ENCODE assay signal across 8 cellular contexts in the genomic region with DNA sequence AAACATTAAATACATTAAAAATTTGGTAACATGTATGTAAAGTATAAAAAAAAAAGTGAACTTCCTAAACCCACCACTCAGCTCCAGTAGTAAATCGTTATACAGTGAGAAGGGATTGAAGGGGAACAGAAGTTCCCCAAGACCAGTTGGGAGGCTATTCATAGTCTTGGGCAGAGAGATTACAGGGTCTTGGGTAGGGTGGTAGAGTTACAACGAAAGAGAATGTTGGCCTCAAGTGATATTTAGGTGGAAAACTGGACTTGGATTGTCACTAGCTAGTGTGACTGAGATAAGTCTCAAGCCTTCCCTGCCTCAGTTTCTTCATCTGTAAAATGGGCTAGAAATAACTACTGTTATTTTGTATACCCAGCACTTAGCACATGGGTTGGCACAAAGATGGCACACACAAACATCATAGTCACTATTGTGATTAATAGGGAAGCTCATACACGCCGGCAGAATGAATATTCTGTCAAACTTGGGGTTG. TPM values are rescaled to one million over a fixed set of nuclear protein-coding genes. Genes with fewer than 3 reads are reported as not detected.
DNase-seq lines count a peak whose midpoint lies in the region; TF ChIP-seq lines count a peak whose summit lies in the region.

No MANE protein-coding gene starts in this region.

- no peak for TF ChIP-seq POLR2A in testis (IDR thresholded peaks at IDR 0.05)

- H3K27me3 ChIP-seq in kidney epithelial cell (ENCODE audit: control insufficient read depth, insufficient read depth, low read length) = no peaks in the 10 kb centered on the region
- no peaks in the 10 kb centered on the region for H3K27me3 ChIP-seq in testis

- 18 to 29% methylated on average over 4 of the region's 4 CpGs for WGBS in testis, 2 donors

- peak overlapping the region; percentile 82 for H3K4me3 ChIP-seq in kidney epithelial cell (ENCODE audit: low read depth, low read length)
- H3K4me3 ChIP-seq in testis = peak overlapping the region; percentile 93

- no peaks in the 10 kb centered on the region for H3K9me3 ChIP-seq in testis

- H3K4me3 Mint-ChIP-seq in T-helper 2 cell treated with Interferon-gamma antibody and Interleukin-4, amounts not matched to agents 5 μg/mL and 100 μg/mL, for 36 hours = peak overlapping the region; percentile 76
- peak overlapping the region; percentile 77 for H3K4me3 Mint-ChIP-seq in activated T-helper 2 cell treated with anti-CD3 and anti-CD28 coated beads, Interferon-gamma antibody, Interleukin-2, Interleukin-4, amounts not matched to agents 10 μg/mL and 5 μg/mL and 100 μg/mL, durations not matched to agents 14 hours and 24 hours and 36 hours (ENCODE audit: low read depth)

- H3K27ac Mint-ChIP-seq in T-helper 2 cell treated with Interferon-gamma antibody and Interleukin-4, amounts not matched to agents 5 μg/mL and 100 μg/mL, for 36 hours = peak overlapping the region; percentile 84
- peak overlapping the region; percentile 81 for H3K27ac Mint-ChIP-seq in activated T-helper 2 cell treated with anti-CD3 and anti-CD28 coated beads, Interferon-gamma antibody, Interleukin-2, Interleukin-4, amounts not matched to agents 10 μg/mL and 5 μg/mL and 100 μg/mL, durations not matched to agents 14 hours and 24 hours and 36 hours

- peak overlapping the region in 1 of 2 donors; percentile 94 for H3K27ac ChIP-seq in testis

- H3K27me3 Mint-ChIP-seq in T-helper 2 cell treated with Interferon-gamma antibody and Interleukin-4, amounts not matched to agents 5 μg/mL and 100 μg/mL, for 36 hours (ENCODE audit: low read depth) = no peaks in the 10 kb centered on the region
- no peaks in the 10 kb centered on the region for H3K27me3 Mint-ChIP-seq in activated T-helper 2 cell treated with anti-CD3 and anti-CD28 coated beads, Interferon-gamma antibody, Interleukin-2, Interleukin-4, amounts not matched to agents 10 μg/mL and 5 μg/mL and 100 μg/mL, durations not matched to agents 14 hours and 24 hours and 36 hours (ENCODE audit: low read depth)

- H3K9me3 Mint-ChIP-seq in T-helper 2 cell treated with Interferon-gamma antibody and Interleukin-4, amounts not matched to agents 5 μg/mL and 100 μg/mL, for 36 hours = no peaks in the 10 kb centered on the region
- no peaks in the 10 kb centered on the region for H3K9me3 Mint-ChIP-seq in activated T-helper 2 cell treated with anti-CD3 and anti-CD28 coated beads, Interferon-gamma antibody, Interleukin-2, Interleukin-4, amounts not matched to agents 10 μg/mL and 5 μg/mL and 100 μg/mL, durations not matched to agents 14 hours and 24 hours and 36 hours

- H3K4me1 Mint-ChIP-seq in T-helper 2 cell treated with Interferon-gamma antibody and Interleukin-4, amounts not matched to agents 5 μg/mL and 100 μg/mL, for 36 hours (ENCODE audit: low read depth) = peaks cover 27% of the 10 kb centered on the region
- H3K4me1 Mint-ChIP-seq in activated T-helper 2 cell treated with anti-CD3 and anti-CD28 coated beads, Interferon-gamma antibody, Interleukin-2, Interleukin-4, amounts not matched to agents 10 μg/mL and 5 μg/mL and 100 μg/mL, durations not matched to agents 14 hours and 24 hours and 36 hours (ENCODE audit: low read depth) = peaks cover 29% of the 10 kb centered on the region

- H3K4me1 ChIP-seq in testis = no peaks in the 10 kb centered on the region

- peaks cover 17% of the 10 kb centered on the region for H3K36me3 Mint-ChIP-seq in T-helper 2 cell treated with Interferon-gamma antibody and Interleukin-4, amounts not matched to agents 5 μg/mL and 100 μg/mL, for 36 hours (ENCODE audit: low read depth)
- peaks cover 30% of the 10 kb centered on the region for H3K36me3 Mint-ChIP-seq in activated T-helper 2 cell treated with anti-CD3 and anti-CD28 coated beads, Interferon-gamma antibody, Interleukin-2, Interleukin-4, amounts not matched to agents 10 μg/mL and 5 μg/mL and 100 μg/mL, durations not matched to agents 14 hours and 24 hours and 36 hours (ENCODE audit: low read depth)

- intact Hi-C loops in activated T-helper 2 cell treated with anti-CD3 and anti-CD28 coated beads, Interferon-gamma antibody, Interleukin-2, Interleukin-4, amounts not matched to agents 10 μg/mL and 5 μg/mL and 100 μg/mL, durations not matched to agents 14 hours and 24 hours and 36 hours (cut with micrococcal nuclease) = loop anchor here (1.0 kb wide), 2 partner anchors 61 to 142 kb away; partner anchors contain the start of gene KLHL6
- intact Hi-C loops in testis (cut with DNase I; ENCODE audit: low total_unique reads) = no loop called here

- H3K36me3 ChIP-seq in kidney epithelial cell (ENCODE audit: control insufficient read depth, insufficient read depth, low read length) = no peaks in the 10 kb centered on the region
- no peaks in the 10 kb centered on the region for H3K36me3 ChIP-seq in testis (ENCODE audit: low read depth, missing control alignments)

- TF ChIP-seq CTCF in kidney epithelial cell (IDR thresholded peaks at IDR 0.05; ENCODE audit: insufficient read depth, low read length, poor library complexity, severe bottlenecking) (no peak), testis (IDR thresholded peaks at IDR 0.05) (peak in 1 of 3 experiments; percentile 15)

- no peak for DNase-seq in T-helper 2 cell treated with Interferon-gamma antibody and Interleukin-4, amounts not matched to agents 5 μg/mL and 100 μg/mL, for 36 hours (ENCODE audit: low spot score)
- DNase-seq in T-helper 2 cell = no peak
- DNase-seq in activated T-helper 2 cell treated with anti-CD3 and anti-CD28 coated beads, Interferon-gamma antibody, Interleukin-2, Interleukin-4, amounts not matched to agents 10 μg/mL and 5 μg/mL and 100 μg/mL, durations not matched to agents 14 hours and 24 hours and 36 hours (ENCODE audit: low spot score) = no peak
- no peak for DNase-seq in kidney epithelial cell (ENCODE audit: low read depth)
- DNase-seq in testis = no peak
- DNase-seq in SHP77 (lab: John Stamatoyannopoulos, UW) = no peak
- no peak for DNase-seq in Ammon's horn (ENCODE audit: low spot score)
- DNase-seq in stimulated activated CD4-positive, alpha-beta T cell treated with anti-CD3 and anti-CD28 coated beads, Interleukin-2, amount 100 ng/mL, for 24 hours = no peak

RNA-seq across cellular contexts. Expression of gene YEATS2, which starts 0.4 kb away (rescaled TPM):
- total RNA-seq in activated T-helper 2 cell treated with anti-CD3 and anti-CD28 coated beads, Interferon-gamma antibody, Interleukin-2, Interleukin-4, amounts not matched to agents 10 μg/mL and 5 μg/mL and 100 μg/mL, durations not matched to agents 14 hours and 24 hours and 36 hours = 56.7 and 60.1 TPM in 2 replicates
- total RNA-seq in kidney epithelial cell (30.2 and 32.1 TPM in 2 replicates), testis (10 to 100 TPM; 39.9 to 41.7 TPM)
- 19.3 TPM for polyA plus RNA-seq in testis (ENCODE audit: insufficient read depth, low read depth, low replicate concordance)
